10 cellular contexts compared by ENCODE assay signal in the genomic region with DNA sequence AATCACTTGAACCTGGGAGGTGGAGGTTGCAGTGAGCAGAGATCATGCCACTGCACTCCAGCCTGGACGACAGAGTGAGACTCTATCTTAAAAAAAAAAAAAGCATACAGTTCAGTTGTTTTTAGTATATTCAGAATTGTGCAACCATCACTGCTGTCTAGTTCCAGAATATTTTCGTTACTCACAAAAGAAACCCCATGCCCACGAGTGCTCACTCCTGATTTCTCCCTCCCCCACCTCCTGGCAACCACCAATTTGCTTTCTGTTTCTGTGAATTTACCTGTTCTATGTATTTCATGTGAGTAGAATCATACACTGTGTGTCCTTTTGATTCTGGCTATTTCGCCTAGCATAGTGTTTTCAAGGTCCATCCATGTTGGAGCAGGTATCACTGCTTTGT. TPM values are rescaled to one million over a fixed set of nuclear protein-coding genes. Genes with fewer than 3 reads are reported as not detected.
DNase-seq lines count a peak whose midpoint lies in the region; ATAC-seq and TF ChIP-seq lines count a peak whose summit lies in the region.
"Had no signal": no experiment of that assay in that cellular context is flagged by ENCODE, and none has a peak within 500 bp of the region (broad histone marks: within the 10 kb centered on the region; RNA-seq: fewer than 3 reads in every experiment).

No MANE protein-coding gene starts in this region.

- peaks cover 2% of the 10 kb centered on the region for H3K36me3 Mint-ChIP-seq in IgD-negative memory B cell

- peak overlapping the region; percentile 7 to 66 (median 35) for H3K27ac Mint-ChIP-seq in IgD-negative memory B cell

- no peak for ATAC-seq in HG03354 (IDR thresholded peaks at IDR 0.05; ENCODE audit: poor library complexity, severe bottlenecking, unreplicated experiment)
- ATAC-seq in HG02973 (IDR thresholded peaks at IDR 0.05; ENCODE audit: unreplicated experiment) = no peak

- peak; percentile 25 for DNase-seq in effector CD4-positive, alpha-beta T cell
- DNase-seq in stimulated activated CD4-positive, alpha-beta T cell treated with anti-CD3 and anti-CD28 coated beads, Interleukin-1b, Interleukin-23, amount 100 ng/mL, for 48 hours = peak; percentile 63
- DNase-seq in AG08396 (ENCODE audit: low spot score) (no peak), Kasumi-1 (lab: John Stamatoyannopoulos, UW) (no peak)
- DNase-seq: GF-D8, midbrain had no signal

- H3K9me3 Mint-ChIP-seq in IgD-negative memory B cell = no peaks in the 10 kb centered on the region

- no peak for TF ChIP-seq CTCF in VCaP (conservative IDR thresholded peaks at IDR 0.05)

- H3K27me3 Mint-ChIP-seq in IgD-negative memory B cell = no peaks in the 10 kb centered on the region

- peak overlapping the region; percentile 1 to 79 (median 34) for H3K4me3 Mint-ChIP-seq in IgD-negative memory B cell

- H3K27ac ChIP-seq in VCaP = peak overlapping the region; percentile 8; the same call in 1 of the 2 replicates

- H3K4me1 Mint-ChIP-seq in IgD-negative memory B cell = peaks cover 33 to 41% (median 41%) of the 10 kb centered on the region in 3 donors

RNA-seq across cellular contexts. Expression of a gene that starts 24.8 kb away (rescaled TPM):
- 8.1 TPM for polyA plus RNA-seq in IgD-negative memory B cell

Comparison
In these comparisons a context has a peak if more than half of its experiments do, and no peak if none do; other contexts are left out.
1. DNase-seq: peak in effector CD4-positive, alpha-beta T cell (single experiment) and stimulated activated CD4-positive, alpha-beta T cell treated with anti-CD3 and anti-CD28 coated beads, Interleukin-1b, Interleukin-23, amount 100 ng/mL, for 48 hours (single experiment); none in AG08396 (single experiment) and Kasumi-1 (0 of 2).